8 cellular contexts compared by ENCODE assay signal in genomic region chr17:60392845-60393702, GRCh38. TPM values are rescaled to one million over a fixed set of nuclear protein-coding genes. Genes with fewer than 3 reads are reported as not detected.
DNase-seq lines count a peak whose midpoint lies in the region; ATAC-seq and TF ChIP-seq lines count a peak whose summit lies in the region.

No MANE protein-coding gene starts in this region.

- H3K4me1 ChIP-seq in breast epithelium (peaks cover 0 to 12% of the 10 kb centered on the region in 2 donors), left lung (peaks cover 7 to 81% of the 10 kb centered on the region in 2 donors)

- peak; percentile 17 for DNase-seq in GDM1 (lab: John Stamatoyannopoulos, UW)
- peak; percentile 56 for DNase-seq in MG63
- no peak for DNase-seq in SK-N-MC (ENCODE audit: low read depth, low spot score)
- DNase-seq in breast epithelium (ENCODE audit: low spot score in 2 of 2): peak in 1 of 2 donors; percentile 33
- DNase-seq in left lung: peak in 1 of 2 donors; percentile 47
- peak; percentile 26 to 29 for DNase-seq in stimulated activated CD4-positive, alpha-beta T cell treated with anti-CD3 and anti-CD28 coated beads, Interleukin-4, amount 100 ng/mL, for 4 hours
- DNase-seq in epidermal melanocyte (ENCODE audit: insufficient read length, low spot score): no peak

- H3K9ac ChIP-seq in SK-N-MC (ENCODE audit: insufficient read length): peak overlapping the region; percentile 86

- intact Hi-C loops in breast epithelium (cut with DNase I; ENCODE audit: low total_unique reads): no loop called here
- intact Hi-C loops in left lung (cut with DNase I): no loop called here

- H3K27ac ChIP-seq in SK-N-MC: peak overlapping the region; percentile 91
- peak overlapping the region; percentile 96 to 98 for H3K27ac ChIP-seq in breast epithelium
- H3K27ac ChIP-seq in left lung: peak overlapping the region; percentile 97 to 98

- H3K27me3 ChIP-seq in MG63: no peaks in the 10 kb centered on the region
- no peaks in the 10 kb centered on the region for H3K27me3 ChIP-seq in breast epithelium
- H3K27me3 ChIP-seq in left lung: no peaks in the 10 kb centered on the region

- H3K9me3 ChIP-seq in MG63 (no peaks in the 10 kb centered on the region), SK-N-MC (ENCODE audit: low read depth, low read length) (no peaks in the 10 kb centered on the region), breast epithelium (no peaks in the 10 kb centered on the region), left lung (no peaks in the 10 kb centered on the region)

- peak overlapping the region; percentile 64 for H3K4me3 ChIP-seq in MG63
- H3K4me3 ChIP-seq in SK-N-MC: peak overlapping the region; percentile 96
- H3K4me3 ChIP-seq in breast epithelium: peak overlapping the region; percentile 80 to 97 (median 94)
- H3K4me3 ChIP-seq in left lung: peak overlapping the region; percentile 77 to 91

- TF ChIP-seq POLR2A in breast epithelium (IDR thresholded peaks at IDR 0.05): no peak

- TF ChIP-seq CTCF in breast epithelium (IDR thresholded peaks at IDR 0.05): no peak
- no peak for TF ChIP-seq CTCF in left lung (IDR thresholded peaks at IDR 0.05)

- H3K36me3 ChIP-seq in MG63: no peaks in the 10 kb centered on the region
- H3K36me3 ChIP-seq in SK-N-MC (ENCODE audit: insufficient read depth, low read length): no peaks in the 10 kb centered on the region
- H3K36me3 ChIP-seq in breast epithelium: no peaks in the 10 kb centered on the region
- no peaks in the 10 kb centered on the region for H3K36me3 ChIP-seq in left lung

- ATAC-seq in left lung (peak; percentile 4), HG03432 (IDR thresholded peaks at IDR 0.05; ENCODE audit: unreplicated experiment) (no peak)

RNA-seq across cellular contexts. Expression of gene USP32, which starts 1.1 kb away (rescaled TPM):
- total RNA-seq in MG63 (2014; rRNA removed; shearing (Covaris generic); ENCODE audit: low replicate concordance): 24.7 and 37.4 TPM in 2 replicates
- total RNA-seq in breast epithelium (10 to 100 TPM; 66.2 to 95.1 (median 69.1) TPM), left lung (10 to 100 TPM; 52.7 to 73.2 TPM)

RNA-seq across cellular contexts. Expression of gene CHCT1, which starts 29.2 kb away (rescaled TPM):
- total RNA-seq in MG63 (2014; rRNA removed; shearing (Covaris generic); ENCODE audit: low replicate concordance): not detected in 2 replicates
- under 1 TPM in 1 of 3 donors, not detected in 2; 0.32 TPM for total RNA-seq in breast epithelium
- not detected for total RNA-seq in left lung

Comparison
In these comparisons a context has a peak if more than half of its experiments do, and no peak if none do; other contexts are left out.
1. DNase-seq: peak in GDM1 (single experiment), MG63 (single experiment) and stimulated activated CD4-positive, alpha-beta T cell treated with anti-CD3 and anti-CD28 coated beads, Interleukin-4, amount 100 ng/mL, for 4 hours (2 of 2); none in SK-N-MC (single experiment) and epidermal melanocyte (single experiment).
2. Peak in every context shown above with its lines, with median percentiles within 50 percentile points of each other: H3K4me3 ChIP-seq and H3K27ac ChIP-seq.